Comparison of ENCODE assay signal across 9 cellular contexts in genomic region chr4:56655209-56655626, GRCh38. TPM values are rescaled to one million over a fixed set of nuclear protein-coding genes. Genes with fewer than 3 reads are reported as not detected.
DNase-seq lines count a peak whose midpoint lies in the region; ATAC-seq and TF ChIP-seq lines count a peak whose summit lies in the region.
"Had no signal": no experiment of that assay in that cellular context is flagged by ENCODE, and none has a peak within 500 bp of the region (broad histone marks: within the 10 kb centered on the region; RNA-seq: fewer than 3 reads in every experiment).

No MANE protein-coding gene starts in this region.

- H3K4me1 ChIP-seq in HAP-1 (no peaks in the 10 kb centered on the region), adrenal gland (replicated peaks in 1 of 2) (peaks cover 19 to 26% of the 10 kb centered on the region in 2 donors)

- no peak for TF ChIP-seq CTCF in AG09309 (IDR thresholded peaks at IDR 0.05; ENCODE audit: control insufficient read depth, insufficient read depth, low read depth, low read length, missing control alignments)
- TF ChIP-seq CTCF in adrenal gland (IDR thresholded peaks at IDR 0.05): no peak

- in situ Hi-C loops in HAP-1 (cut with MboI; ENCODE audit: low sequenced_read_pairs): no loop called here

- H3K27me3 ChIP-seq in HAP-1 (ENCODE audit: low read depth): peaks cover 67% of the 10 kb centered on the region
- peaks cover 14% of the 10 kb centered on the region for H3K27me3 ChIP-seq in adrenal gland

- intact Hi-C loops in adrenal gland (cut with DNase I) (no loop called here), posterior vena cava (cut with DNase I) (loop anchor here in 1 of 2 donors (10.0 kb wide), 1 partner anchor 80 kb away; no protein-coding TSS in a partner anchor)

- H3K9me3 ChIP-seq in HAP-1 (no peaks in the 10 kb centered on the region), adrenal gland (replicated peaks in 1 of 3) (no peaks in the 10 kb centered on the region)

- peak overlapping the region in 3 of 5 donors; percentile 4 to 84 (median 54) for H3K27ac ChIP-seq in adrenal gland
- H3K27ac ChIP-seq: epithelial cell of prostate had no signal

- DNase-seq in AG09309 (ENCODE audit: low read depth) (no peak), HAP-1 (ENCODE audit: low spot score in 2 of 2) (peak in 1 of 2 experiments; percentile 54), adrenal gland (peak in 6 of 7 donors; percentile 25 to 47 (median 33)), hepatic stellate cell (ENCODE audit: low spot score) (peak; percentile 56), posterior vena cava (ENCODE audit: low spot score) (peak; percentile 79), erythroblast (lab: John Stamatoyannopoulos, UW) (no peak)
- DNase-seq in stimulated activated naive CD4-positive, alpha-beta T cell treated with Interleukin-2 at 50 U/mL for 16 hours (lab: John Stamatoyannopoulos, UW): no peak

- TF ChIP-seq POLR2A in adrenal gland (IDR thresholded peaks at IDR 0.05) (no peak), erythroblast (IDR thresholded peaks at IDR 0.05; ENCODE audit: low read length) (no peak)

- H3K36me3 ChIP-seq in HAP-1 (replicated peaks): no peaks in the 10 kb centered on the region
- H3K36me3 ChIP-seq in adrenal gland (replicated peaks in 1 of 2): no peaks in the 10 kb centered on the region

- H3K4me3 ChIP-seq in AG09309 (ENCODE audit: control insufficient read depth, low read depth, low read length): peak overlapping the region; percentile 37
- peak overlapping the region; percentile 31 for H3K4me3 ChIP-seq in HAP-1
- H3K4me3 ChIP-seq in adrenal gland: peak overlapping the region in 2 of 4 donors; percentile 53 to 69

- ATAC-seq in GM21526 (IDR thresholded peaks at IDR 0.05; ENCODE audit: low FRiP score, unreplicated experiment): no peak

- WGBS in adrenal gland, 4 donors: 1 to 2% (median 1%) methylated on average over 16 to 28 of the region's 28 CpGs

RNA-seq across cellular contexts. Expression of gene HOPX, which starts 25.9 kb away (rescaled TPM):
- 10 to 100 TPM in 6 of 8 donors, 1 to 10 TPM in 2; 6.4 to 60.7 (median 18.3) TPM for total RNA-seq in adrenal gland
- 10 to 100 TPM; 26.5 to 79.5 (median 31.2) TPM for polyA plus RNA-seq in adrenal gland
- total RNA-seq in posterior vena cava: 10 to 100 TPM; 62.9 to 63.5 TPM

Comparison
In these comparisons a context has a peak if more than half of its experiments do, and no peak if none do; other contexts are left out.
1. DNase-seq: peak in adrenal gland (6 of 7), hepatic stellate cell (single experiment) and posterior vena cava (single experiment); none in AG09309 (single experiment), stimulated activated naive CD4-positive, alpha-beta T cell treated with Interleukin-2 at 50 U/mL for 16 hours (single experiment) and erythroblast (0 of 2).